2 cellular contexts compared by ENCODE assay signal in genomic region chr2:219551412-219551811, GRCh38.
TF ChIP-seq lines count a peak whose summit lies in the region.

No MANE protein-coding gene starts in this region.

TF ChIP-seq in A549, 52 proteins besides CTCF, POLR2A, EP300 and RAD21 (continued from another document):
- TF ChIP-seq HES2 (IDR thresholded peaks at IDR 0.05), result no peak
- TF ChIP-seq JUNB (IDR thresholded peaks at IDR 0.05), result no peak
- TF ChIP-seq HMGXB4 (CRISPR knock-in tag; IDR thresholded peaks at IDR 0.05; ENCODE audit: borderline replicate concordance), result no peak
- no peak for TF ChIP-seq ELK1 (IDR thresholded peaks at IDR 0.05; ENCODE audit: low read depth, low read length)
- no peak for TF ChIP-seq CBX8 (IDR thresholded peaks at IDR 0.05)
TF ChIP-seq in A549: peak in this region for 0.

TF ChIP-seq in HCT116, 20 proteins besides CTCF, POLR2A, EP300 and RAD21 (continued from another document):
- TF ChIP-seq REST (IDR thresholded peaks at IDR 0.05; ENCODE audit: low read depth) (no peak), CBX3 (IDR thresholded peaks at IDR 0.05; ENCODE audit: low read depth) (no peak), SIN3A (IDR thresholded peaks at IDR 0.05; ENCODE audit: low read depth) (no peak), POLR2AphosphoS5 (IDR thresholded peaks at IDR 0.05; ENCODE audit: low read depth, low read length) (peak; percentile 51), FOSL1 (IDR thresholded peaks at IDR 0.05; ENCODE audit: low read depth) (no peak), EGR1 (IDR thresholded peaks at IDR 0.05; ENCODE audit: low read depth) (no peak)
